ENCODE assay signal across 24 cellular contexts in the genomic region with DNA sequence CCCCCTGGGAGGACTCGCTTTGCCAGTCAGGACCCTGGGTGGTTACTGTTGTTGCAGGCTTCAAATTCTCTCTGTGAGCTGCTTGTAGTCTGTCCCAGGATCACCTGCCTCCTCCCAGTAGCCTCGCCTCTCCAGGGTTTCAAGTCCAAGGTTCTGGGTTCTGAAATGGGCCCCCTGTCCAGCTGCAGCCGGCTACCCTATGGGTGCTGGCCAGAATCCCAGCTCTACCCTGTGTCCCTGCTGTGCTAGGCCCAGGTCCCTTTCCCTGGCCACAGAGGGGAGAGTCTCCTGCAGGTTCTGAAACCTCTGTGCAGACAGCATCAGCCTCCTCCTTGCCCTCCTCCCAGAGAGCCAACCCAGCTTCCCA. TPM values are rescaled to one million over a fixed set of nuclear protein-coding genes. Genes with fewer than 3 reads are reported as not detected.
A peak's percentile ranks its signal among the peaks of the same experiment; 100 is the strongest.
DNase-seq lines count a peak whose midpoint lies in the region; ATAC-seq lines count a peak whose summit lies in the region.
"Had no signal": no experiment of that assay in that cellular context is flagged by ENCODE, and none has a peak within 500 bp of the region (broad histone marks: within the 10 kb centered on the region; RNA-seq: fewer than 3 reads in every experiment).

No MANE protein-coding gene starts in this region.

- peaks cover 22% of the 10 kb centered on the region for H3K4me1 ChIP-seq in effector memory CD4-positive, alpha-beta T cell (ENCODE audit: control insufficient read depth, insufficient read depth, low read length, poor library complexity, severe bottlenecking)

- H3K36me3 Mint-ChIP-seq in activated CD4-positive, alpha-beta T cell treated with anti-CD3 and anti-CD28 coated beads, Interleukin-2, amount 10 ng/mL, durations not matched to agents 7 days and 5 days (ENCODE audit: low read depth): peaks cover 15% of the 10 kb centered on the region
- H3K36me3 Mint-ChIP-seq in stimulated activated naive B cell treated with anti-CD40 and anti-IgM and Interleukin-4, amounts not matched to agents 10 μg/mL and 1 μg/mL and 100 μg/mL, for 72 hours: peaks cover 29 to 35% of the 10 kb centered on the region in 2 donors
- H3K36me3 Mint-ChIP-seq: natural killer cell had no signal

- H3K27ac ChIP-seq in KOPT-K1 (ENCODE audit: low read depth, low read length, poor library complexity, severe bottlenecking): peak overlapping the region; percentile 72
- peak overlapping the region; percentile 8 for H3K27ac ChIP-seq in effector memory CD4-positive, alpha-beta T cell (ENCODE audit: insufficient read depth, low read length, poor library complexity, severe bottlenecking)
- H3K27ac ChIP-seq: SJSA1 had no signal

- H3K4me1 Mint-ChIP-seq in activated CD4-positive, alpha-beta T cell treated with anti-CD3 and anti-CD28 coated beads, Interleukin-2, amount 10 ng/mL, durations not matched to agents 7 days and 5 days: peaks cover 31% of the 10 kb centered on the region
- H3K4me1 Mint-ChIP-seq in stimulated activated naive B cell treated with anti-CD40 and anti-IgM and Interleukin-4, amounts not matched to agents 10 μg/mL and 1 μg/mL and 100 μg/mL, for 72 hours: peaks cover 9 to 25% of the 10 kb centered on the region in 2 donors

- H3K27ac Mint-ChIP-seq in activated CD4-positive, alpha-beta T cell treated with anti-CD3 and anti-CD28 coated beads, Interleukin-2, amount 10 ng/mL, durations not matched to agents 7 days and 5 days: peak overlapping the region; percentile 31
- peak overlapping the region; percentile 31 for H3K27ac Mint-ChIP-seq in stimulated activated naive B cell treated with anti-CD40 and anti-IgM and Interleukin-4, amounts not matched to agents 10 μg/mL and 1 μg/mL and 100 μg/mL, for 72 hours
- H3K27ac Mint-ChIP-seq: activated B cell treated with CpG ODN at 0.5 μM for 24 hours had no signal

- DNase-seq in activated CD4-positive, alpha-beta T cell treated with anti-CD3 and anti-CD28 coated beads, Interleukin-2, amount 10 ng/mL, durations not matched to agents 7 days and 5 days: no peak
- no peak for DNase-seq in activated CD4-positive, alpha-beta T cell treated with anti-CD3 and anti-CD28 coated beads, Interleukin-2, amount 50 U/mL, for 48 hours
- no peak for DNase-seq in effector memory CD4-positive, alpha-beta T cell
- no peak for DNase-seq in stimulated activated naive B cell treated with anti-CD40 and anti-IgM and Interleukin-4, amounts not matched to agents 10 μg/mL and 1 μg/mL and 100 μg/mL, for 72 hours
- DNase-seq in dedifferentiated amniotic fluid mesenchymal stem cell (ENCODE audit: extremely low spot score): no peak
- DNase-seq in DMS79 (lab: John Stamatoyannopoulos, UW): no peak
- no peak for DNase-seq in DMS 273 (lab: John Stamatoyannopoulos, UW; ENCODE audit: unreplicated experiment)
- DNase-seq: activated B cell treated with CpG ODN at 0.5 μM for 24 hours; activated gamma-delta T cell; KBM-7; kidney glomerular epithelial cell; natural killer cell; NCI-H187; stimulated activated naive CD4-positive, alpha-beta T cell treated with Interleukin-2 at 50 U/mL for 16 hours had no signal

- H3K4me3 Mint-ChIP-seq in activated CD4-positive, alpha-beta T cell treated with anti-CD3 and anti-CD28 coated beads, Interleukin-2, amount 10 ng/mL, durations not matched to agents 7 days and 5 days: no peak overlapping the region
- peak overlapping the region in 1 of 2 donors; percentile 17 for H3K4me3 Mint-ChIP-seq in stimulated activated naive B cell treated with anti-CD40 and anti-IgM and Interleukin-4, amounts not matched to agents 10 μg/mL and 1 μg/mL and 100 μg/mL, for 72 hours
- H3K4me3 Mint-ChIP-seq: activated B cell treated with CpG ODN at 0.5 μM for 24 hours; activated T-cell treated with anti-CD3 and anti-CD28 coated beads, Interleukin-2, amount 50 U/mL, for 4 hours; CD4-positive, CD25-positive, alpha-beta regulatory T cell; natural killer cell had no signal

- CTCF ChIA-PET in activated CD4-positive, alpha-beta T cell treated with anti-CD3 and anti-CD28 coated beads, Interleukin-2, amount 10 ng/mL, durations not matched to agents 7 days and 5 days (lab: Charles Lee): interaction anchor here (0.6 to 0.9 kb wide), 2 partner anchors 17 to 84 kb away, joined by 3 read pairs; no protein-coding TSS in a partner anchor

- no peaks in the 10 kb centered on the region for H3K27me3 Mint-ChIP-seq in activated CD4-positive, alpha-beta T cell treated with anti-CD3 and anti-CD28 coated beads, Interleukin-2, amount 10 ng/mL, durations not matched to agents 7 days and 5 days
- no peaks in the 10 kb centered on the region for H3K27me3 Mint-ChIP-seq in stimulated activated naive B cell treated with anti-CD40 and anti-IgM and Interleukin-4, amounts not matched to agents 10 μg/mL and 1 μg/mL and 100 μg/mL, for 72 hours
- H3K27me3 Mint-ChIP-seq: activated B cell treated with CpG ODN at 0.5 μM for 24 hours; CD4-positive, CD25-positive, alpha-beta regulatory T cell had no signal

- no peaks in the 10 kb centered on the region for H3K27me3 ChIP-seq in effector memory CD4-positive, alpha-beta T cell (replicated peaks; ENCODE audit: control insufficient read depth, insufficient read depth, low read length, poor library complexity, severe bottlenecking)
- H3K27me3 ChIP-seq: gastroesophageal sphincter, ovary, SJSA1 had no signal

- H3K9me3 Mint-ChIP-seq in activated CD4-positive, alpha-beta T cell treated with anti-CD3 and anti-CD28 coated beads, Interleukin-2, amount 10 ng/mL, durations not matched to agents 7 days and 5 days: no peaks in the 10 kb centered on the region
- no peaks in the 10 kb centered on the region for H3K9me3 Mint-ChIP-seq in stimulated activated naive B cell treated with anti-CD40 and anti-IgM and Interleukin-4, amounts not matched to agents 10 μg/mL and 1 μg/mL and 100 μg/mL, for 72 hours
- H3K9me3 Mint-ChIP-seq: activated B cell treated with CpG ODN at 0.5 μM for 24 hours; activated T-cell treated with anti-CD3 and anti-CD28 coated beads, Interleukin-2, amount 50 U/mL, for 4 hours; CD4-positive, CD25-positive, alpha-beta regulatory T cell; natural killer cell had no signal

- H3K9me3 ChIP-seq in KOPT-K1 (ENCODE audit: insufficient read depth, low read length, poor library complexity, severe bottlenecking): no peaks in the 10 kb centered on the region
- no peaks in the 10 kb centered on the region for H3K9me3 ChIP-seq in effector memory CD4-positive, alpha-beta T cell (ENCODE audit: control insufficient read depth, low read length)
- H3K9me3 ChIP-seq: gastroesophageal sphincter, ovary, SJSA1, thoracic aorta had no signal

- POLR2A ChIA-PET in activated CD4-positive, alpha-beta T cell treated with anti-CD3 and anti-CD28 coated beads, Interleukin-2, amount 10 ng/mL, durations not matched to agents 7 days and 5 days (lab: Charles Lee): no interaction called here

- no peak for ATAC-seq in stimulated activated naive B cell treated with anti-CD40 and anti-IgM and Interleukin-4, amounts not matched to agents 10 μg/mL and 1 μg/mL and 100 μg/mL, for 72 hours (replicated peaks)
- ATAC-seq: gastroesophageal sphincter had no signal

- H3K36me3 ChIP-seq in KOPT-K1 (ENCODE audit: insufficient read depth, low read length): peaks cover 100% of the 10 kb centered on the region
- H3K36me3 ChIP-seq in effector memory CD4-positive, alpha-beta T cell (ENCODE audit: control insufficient read depth, insufficient read depth, low read length): peaks cover 52% of the 10 kb centered on the region
- H3K36me3 ChIP-seq: ovary had no signal

- H3K4me3 ChIP-seq in effector memory CD4-positive, alpha-beta T cell (ENCODE audit: insufficient read depth, low read depth, low read length, poor library complexity, severe bottlenecking): no peak overlapping the region
- H3K4me3 ChIP-seq: gastroesophageal sphincter, lung, ovary, SJSA1, skin epidermis, thoracic aorta had no signal

RNA-seq across cellular contexts. Expression of a gene that starts 21.4 kb away (rescaled TPM):
- 100 to 1,000 TPM; 161 to 182 TPM for total RNA-seq in activated CD4-positive, alpha-beta T cell treated with anti-CD3 and anti-CD28 coated beads, Interleukin-2, amount 10 ng/mL, durations not matched to agents 7 days and 5 days
- total RNA-seq: RPMI7951, SJSA1 had no signal

RNA-seq across cellular contexts. Expression of a gene that starts 32.4 kb away (rescaled TPM):
- 10 to 100 TPM; 76.8 to 83.5 TPM for total RNA-seq in activated CD4-positive, alpha-beta T cell treated with anti-CD3 and anti-CD28 coated beads, Interleukin-2, amount 10 ng/mL, durations not matched to agents 7 days and 5 days

RNA-seq across cellular contexts. Expression of a gene that starts 38.2 kb away (rescaled TPM):
- total RNA-seq in activated CD4-positive, alpha-beta T cell treated with anti-CD3 and anti-CD28 coated beads, Interleukin-2, amount 10 ng/mL, durations not matched to agents 7 days and 5 days: 10 to 100 TPM; 27.1 to 28.7 TPM

RNA-seq across cellular contexts. Expression of a gene that starts 55.6 kb away (rescaled TPM):
- 10 to 100 TPM; 33.9 to 43.4 TPM for total RNA-seq in activated CD4-positive, alpha-beta T cell treated with anti-CD3 and anti-CD28 coated beads, Interleukin-2, amount 10 ng/mL, durations not matched to agents 7 days and 5 days

RNA-seq across cellular contexts. Expression of a gene that starts 57.8 kb away (rescaled TPM):
- total RNA-seq in activated CD4-positive, alpha-beta T cell treated with anti-CD3 and anti-CD28 coated beads, Interleukin-2, amount 10 ng/mL, durations not matched to agents 7 days and 5 days: 10 to 100 TPM; 40.9 to 44.7 TPM
